In genomic region chr1:169722784-169723183, GRCh38 we compare ENCODE assay signal across 25 cellular contexts. TPM values are rescaled to one million over a fixed set of nuclear protein-coding genes. Genes with fewer than 3 reads are reported as not detected.
"Had no signal": no experiment of that assay in that cellular context is flagged by ENCODE, and none has a peak within 500 bp of the region (broad histone marks: within the 10 kb centered on the region; RNA-seq: fewer than 3 reads in every experiment).

No MANE protein-coding gene starts in this region.

- H3K36me3 ChIP-seq: breast epithelium, esophagus squamous epithelium, gastroesophageal sphincter, heart left ventricle, right lobe of liver, tibial artery had no signal

- FAIRE-seq: astrocyte, islet of Langerhans, urothelium cell line had no signal

- H3K4me1 ChIP-seq: breast epithelium, esophagus squamous epithelium, gastroesophageal sphincter, heart left ventricle, tibial artery had no signal

- ATAC-seq: activated T-cell treated with anti-CD3 and anti-CD28 coated beads, Interleukin-2, amount 50 U/mL, for 4 hours; effector memory CD8-positive, alpha-beta T cell; gastroesophageal sphincter; heart left ventricle; mucosa of descending colon; stimulated activated effector memory CD8-positive, alpha-beta T cell treated with anti-CD3 and anti-CD28 coated beads, Interleukin-12 subunit alpha, Interleukin-12 subunit beta, amount 100 ng/mL, for 72 hours; stimulated activated naive CD8-positive, alpha-beta T cell treated with anti-CD3 and anti-CD28 coated beads, Interleukin-15, amount 100 ng/mL, for 72 hours had no signal

- DNase-seq: activated CD4-positive, alpha-beta T cell treated with anti-CD3 and anti-CD28 coated beads for 4 hours; activated CD4-positive, alpha-beta T cell treated with anti-CD3 and anti-CD28 coated beads, Interleukin-2, amount 50 U/mL, for 48 hours; activated CD4-positive, CD25-positive, alpha-beta regulatory T cell; activated CD8-positive, alpha-beta memory T cell treated with anti-CD3 and anti-CD28 coated beads, Interleukin-2, amount 50 U/mL, for 48 hours; activated naive CD4-positive, alpha-beta T cell; activated naive CD8-positive, alpha-beta T cell treated with anti-CD3 and anti-CD28 coated beads for 36 hours; activated T-cell treated with anti-CD3 and anti-CD28 coated beads, Interleukin-2, amount 50 U/mL, for 4 hours; effector memory CD8-positive, alpha-beta T cell; esophagus squamous epithelium; heart left ventricle; mucosa of descending colon; nephron progenitor cell; right lobe of liver; stimulated activated CD4-positive, alpha-beta T cell treated with anti-CD3 and anti-CD28 coated beads, Interleukin-2, amount 100 ng/mL, for 24 hours; stimulated activated naive CD8-positive, alpha-beta T cell treated with anti-CD3 and anti-CD28 coated beads, Interleukin-15, amount 100 ng/mL, for 72 hours; tibial artery had no signal

- H3K9me3 ChIP-seq: breast epithelium, esophagus squamous epithelium, gastroesophageal sphincter, heart left ventricle, mucosa of descending colon, right lobe of liver, tibial artery had no signal

- H3K27ac ChIP-seq: breast epithelium, esophagus squamous epithelium, gastroesophageal sphincter, heart left ventricle, tibial artery had no signal

- H3K4me3 ChIP-seq: breast epithelium, esophagus squamous epithelium, gastroesophageal sphincter, heart left ventricle, mucosa of descending colon, skin epidermis, tibial artery had no signal

- H3K27me3 ChIP-seq: breast epithelium, right lobe of liver had no signal

RNA-seq across cellular contexts. Expression of gene SELE, which starts 11.1 kb away (rescaled TPM):
- total RNA-seq: activated CD8-positive, alpha-beta memory T cell treated with anti-CD3 and anti-CD28 coated beads for 36 hours; activated naive CD8-positive, alpha-beta T cell treated with anti-CD3 and anti-CD28 coated beads for 36 hours; activated T-cell treated with anti-CD3 and anti-CD28 coated beads, Interleukin-2, amount 50 U/mL, for 4 hours; activated T-helper 2 cell treated with anti-CD3 and anti-CD28 coated beads, Interferon-gamma antibody, Interleukin-2, Interleukin-4, amounts not matched to agents 10 μg/mL and 5 μg/mL and 100 μg/mL, durations not matched to agents 14 hours and 24 hours and 36 hours; astrocyte had no signal
